17 cellular contexts compared by ENCODE assay signal in genomic region chr5:4018007-4018406, GRCh38.
DNase-seq lines count a peak whose midpoint lies in the region; ATAC-seq and TF ChIP-seq lines count a peak whose summit lies in the region.
"Had no signal": no experiment of that assay in that cellular context is flagged by ENCODE, and none has a peak within 500 bp of the region (broad histone marks: within the 10 kb centered on the region; RNA-seq: fewer than 3 reads in every experiment).

No MANE protein-coding gene starts in this region.

- H3K27ac Mint-ChIP-seq in brain, result peak overlapping the region in 3 of 5 experiments; percentile 43 to 81 (median 58)
- H3K27ac Mint-ChIP-seq in neural crest cell (ENCODE audit: unreplicated experiment), result peak overlapping the region; percentile 54
- no peak overlapping the region for H3K27ac Mint-ChIP-seq in CD4-positive, alpha-beta T cell
- H3K27ac Mint-ChIP-seq: H9 had no signal

- no peak for TF ChIP-seq CTCF in brain (conservative IDR thresholded peaks at IDR 0.05)
- TF ChIP-seq CTCF in heart left ventricle (IDR thresholded peaks at IDR 0.05), result no peak
- TF ChIP-seq CTCF in neural crest cell (conservative IDR thresholded peaks at IDR 0.05), result no peak
- no peak for TF ChIP-seq CTCF in GM10266 (IDR thresholded peaks at IDR 0.05; ENCODE audit: control insufficient read depth, insufficient read depth, low read depth, missing control alignments)
- TF ChIP-seq CTCF in CD4-positive, alpha-beta T cell (IDR thresholded peaks at IDR 0.05), result no peak

- H3K9me3 Mint-ChIP-seq in brain (peaks cover 0 to 4% (median 0%) of the 10 kb centered on the region in 5 experiments), neural crest cell (peaks cover 5% of the 10 kb centered on the region)
- H3K9me3 Mint-ChIP-seq in CD4-positive, alpha-beta T cell, result no peaks in the 10 kb centered on the region
- H3K9me3 Mint-ChIP-seq: H9 had no signal

- H3K4me2 ChIP-seq in BLaER1 treated with 17β-estradiol and CSF1 and Interleukin-3, amounts not matched to agents 10 nM and 100 nM, result peak overlapping the region in 10 of 11 experiments; percentile 19 to 85 (median 43); a peak in 16 of 22 replicates
- H3K4me2 ChIP-seq: A549 had no signal

- CTCF ChIA-PET in CD4-positive, alpha-beta T cell (lab: Charles Lee), result no interaction called here

- H3K36me3 Mint-ChIP-seq in brain (no peaks in the 10 kb centered on the region), neural crest cell (ENCODE audit: low read depth) (peaks cover 2% of the 10 kb centered on the region)
- H3K36me3 Mint-ChIP-seq in CD4-positive, alpha-beta T cell (ENCODE audit: low read depth), result no peaks in the 10 kb centered on the region

- 41 to 55% (median 49%) methylated on average over 2 of the region's 2 CpGs for WGBS in heart left ventricle, 4 donors

- peaks cover 6 to 50% (median 39%) of the 10 kb centered on the region in 11 experiments; a peak in 21 of 22 replicates for H3K9me3 ChIP-seq in BLaER1 treated with 17β-estradiol and CSF1 and Interleukin-3, amounts not matched to agents 10 nM and 100 nM (replicated peaks in 1 of 11)
- H3K9me3 ChIP-seq in heart left ventricle, result no peaks in the 10 kb centered on the region
- no peaks in the 10 kb centered on the region for H3K9me3 ChIP-seq in CD4-positive, alpha-beta T cell (ENCODE audit: control insufficient read depth, low read length)
- H3K9me3 ChIP-seq: A549 had no signal

- no peaks in the 10 kb centered on the region for H4K20me1 ChIP-seq in BLaER1 treated with 17β-estradiol and CSF1 and Interleukin-3, amounts not matched to agents 10 nM and 100 nM

- no peaks in the 10 kb centered on the region for H3K36me3 ChIP-seq in BLaER1 treated with 17β-estradiol and CSF1 and Interleukin-3, amounts not matched to agents 10 nM and 100 nM
- H3K36me3 ChIP-seq in heart left ventricle, result no peaks in the 10 kb centered on the region

- DNase-seq in heart left ventricle, result no peak
- no peak for DNase-seq in neural crest cell (ENCODE audit: low read depth, low spot score)
- DNase-seq in GM10266 (ENCODE audit: extremely low spot score), result no peak
- DNase-seq in AG20443 (ENCODE audit: low spot score), result no peak
- no peak for DNase-seq in CD4-positive, alpha-beta T cell
- DNase-seq: DMS79 treated with DMSO at 0.1 percent for 48 hours, H9, NCI-H1436, NCI-H2029, NCI-H2171 had no signal

- no peak overlapping the region for H3K4me3 ChIP-seq in BLaER1 treated with 17β-estradiol and CSF1 and Interleukin-3, amounts not matched to agents 10 nM and 100 nM
- no peak overlapping the region for H3K4me3 ChIP-seq in heart left ventricle
- H3K4me3 ChIP-seq: A549 had no signal

- peaks cover 46 to 94% (median 82%) of the 10 kb centered on the region in 10 experiments for H3K4me1 ChIP-seq in BLaER1 treated with 17β-estradiol and CSF1 and Interleukin-3, amounts not matched to agents 10 nM and 100 nM
- peaks cover 0 to 32% (median 3%) of the 10 kb centered on the region in 12 donors for H3K4me1 ChIP-seq in heart left ventricle
- H3K4me1 ChIP-seq: A549 had no signal

- H3K27me3 Mint-ChIP-seq in brain, result peaks cover 11% of the 10 kb centered on the region
- H3K27me3 Mint-ChIP-seq in neural crest cell (ENCODE audit: low read depth), result no peaks in the 10 kb centered on the region
- H3K27me3 Mint-ChIP-seq in CD4-positive, alpha-beta T cell, result no peaks in the 10 kb centered on the region

- no peak overlapping the region for H3K9ac ChIP-seq in BLaER1 treated with 17β-estradiol and CSF1 and Interleukin-3, amounts not matched to agents 10 nM and 100 nM

- H3K4me1 Mint-ChIP-seq in brain (peaks cover 83% of the 10 kb centered on the region), neural crest cell (peaks cover 50% of the 10 kb centered on the region)
- no peaks in the 10 kb centered on the region for H3K4me1 Mint-ChIP-seq in CD4-positive, alpha-beta T cell (ENCODE audit: low read depth)

- no peaks in the 10 kb centered on the region; a peak in 1 of 22 replicates for H3K27me3 ChIP-seq in BLaER1 treated with 17β-estradiol and CSF1 and Interleukin-3, amounts not matched to agents 10 nM and 100 nM
- H3K27me3 ChIP-seq in heart left ventricle, result no peaks in the 10 kb centered on the region
- H3K27me3 ChIP-seq in CD4-positive, alpha-beta T cell (ENCODE audit: control insufficient read depth, insufficient read depth, low read length), result no peaks in the 10 kb centered on the region

- POLR2A ChIA-PET in CD4-positive, alpha-beta T cell (lab: Charles Lee), result no interaction called here

- H3K27ac ChIP-seq in BLaER1 treated with 17β-estradiol and CSF1 and Interleukin-3, amounts not matched to agents 10 nM and 100 nM, result peak overlapping the region in 6 of 11 experiments; percentile 53 to 85 (median 78); a peak in 12 of 22 replicates
- peak overlapping the region in 8 of 12 donors; percentile 16 to 70 (median 43) for H3K27ac ChIP-seq in heart left ventricle
- no peak overlapping the region for H3K27ac ChIP-seq in CD4-positive, alpha-beta T cell (ENCODE audit: low read depth, low read length)
- H3K27ac ChIP-seq: A549, C4-2B, HL-60 had no signal

- intact Hi-C loops in heart left ventricle (cut with DNase I), result no loop called here
- intact Hi-C loops in CD4-positive, alpha-beta T cell (cut with DNase I, micrococcal nuclease), result no loop called here

- ATAC-seq in heart left ventricle, result peak in 2 of 4 donors; percentile 54 to 63
- no peak for ATAC-seq in HG03521 (IDR thresholded peaks at IDR 0.05; ENCODE audit: unreplicated experiment)
- no peak for ATAC-seq in CD4-positive, alpha-beta T cell (ENCODE audit: poor library complexity)
- ATAC-seq: A549, Panc1 had no signal

- no peak overlapping the region for H3K4me3 Mint-ChIP-seq in brain
- H3K4me3 Mint-ChIP-seq in neural crest cell, result no peak overlapping the region
- H3K4me3 Mint-ChIP-seq in CD4-positive, alpha-beta T cell, result no peak overlapping the region
- H3K4me3 Mint-ChIP-seq: H9 had no signal

- no peak for TF ChIP-seq POLR2A in heart left ventricle (IDR thresholded peaks at IDR 0.05)
